3 cellular contexts compared by ENCODE assay signal in genomic region chr12:120670237-120670636, GRCh38. TPM values are rescaled to one million over a fixed set of nuclear protein-coding genes. Genes with fewer than 3 reads are reported as not detected.
"Had no signal": no experiment of that assay in that cellular context is flagged by ENCODE, and none has a peak within 500 bp of the region (broad histone marks: within the 10 kb centered on the region; RNA-seq: fewer than 3 reads in every experiment).

No MANE protein-coding gene starts in this region.

RNA-seq across cellular contexts. Expression of gene CABP1, which starts 29.8 kb away (rescaled TPM):
- total RNA-seq: LHCN-M2; MCF 10A; T-helper 2 cell treated with Interferon-gamma antibody and Interleukin-4, amounts not matched to agents 100 ng/mL and 5 ng/mL, for 36 hours had no signal
